In genomic region chr9:122130837-122131236, GRCh38 we compare ENCODE assay signal across 18 cellular contexts. TPM values are rescaled to one million over a fixed set of nuclear protein-coding genes. Genes with fewer than 3 reads are reported as not detected.
DNase-seq lines count a peak whose midpoint lies in the region; ATAC-seq, FAIRE-seq and TF ChIP-seq lines count a peak whose summit lies in the region.
"Had no signal": no experiment of that assay in that cellular context is flagged by ENCODE, and none has a peak within 500 bp of the region (broad histone marks: within the 10 kb centered on the region; RNA-seq: fewer than 3 reads in every experiment).

No MANE protein-coding gene starts in this region.

- H3K27me3 ChIP-seq in NT2/D1 (ENCODE audit: insufficient read depth, insufficient read length) (peaks cover 69% of the 10 kb centered on the region), astrocyte (ENCODE audit: insufficient read depth, low read length) (no peaks in the 10 kb centered on the region), trophoblast cell (ENCODE audit: insufficient read depth, low read length) (peaks cover 2% of the 10 kb centered on the region), SJCRH30 (peaks cover 3% of the 10 kb centered on the region; the same call in 1 of the 2 replicates)

- H3K4me3 ChIP-seq in NT2/D1 (ENCODE audit: insufficient read length, low read depth) (no peak overlapping the region), astrocyte (ENCODE audit: insufficient read depth, low read depth, low read length) (no peak overlapping the region), trophoblast cell (ENCODE audit: low read depth, low read length) (no peak overlapping the region), SJCRH30 (no peak overlapping the region)

- peaks cover 3% of the 10 kb centered on the region for H3K9me3 Mint-ChIP-seq in astrocyte (ENCODE audit: unreplicated experiment)
- H3K9me3 Mint-ChIP-seq: CD4-positive, CD25-positive, alpha-beta regulatory T cell had no signal

- no peak overlapping the region for H4K12ac ChIP-seq in trophoblast cell (ENCODE audit: low read depth, low read length)

- no peak overlapping the region for H3K23ac ChIP-seq in trophoblast cell (ENCODE audit: low read length)

- H2BK5ac ChIP-seq in trophoblast cell (ENCODE audit: low read depth, low read length, poor library complexity): no peak overlapping the region

- no peak overlapping the region for H4K8ac ChIP-seq in trophoblast cell (ENCODE audit: low read depth, low read length)

- FAIRE-seq in astrocyte (lab: Jason Lieb, UNC): no peak
- FAIRE-seq: H54 had no signal

- no peaks in the 10 kb centered on the region for H3K36me3 Mint-ChIP-seq in astrocyte (ENCODE audit: low read depth, unreplicated experiment)
- H3K36me3 Mint-ChIP-seq: CD4-positive, CD25-positive, alpha-beta regulatory T cell had no signal

- H3K4me2 ChIP-seq in astrocyte (ENCODE audit: low read length): no peak overlapping the region
- no peak overlapping the region for H3K4me2 ChIP-seq in trophoblast cell (ENCODE audit: low read length)

- no peak overlapping the region for H3K18ac ChIP-seq in trophoblast cell (ENCODE audit: low read length)

- no peaks in the 10 kb centered on the region for H3K79me1 ChIP-seq in trophoblast cell (ENCODE audit: low read length)

- no peak overlapping the region for H2BK120ac ChIP-seq in trophoblast cell (ENCODE audit: insufficient read depth, low read length, poor library complexity)

- H3K4ac ChIP-seq in trophoblast cell (ENCODE audit: low read depth, low read length): no peak overlapping the region

- H3K36me3 ChIP-seq in NT2/D1 (ENCODE audit: insufficient read depth, insufficient read length, low read length): no peaks in the 10 kb centered on the region
- no peaks in the 10 kb centered on the region for H3K36me3 ChIP-seq in astrocyte (ENCODE audit: insufficient read depth, low read length)
- no peaks in the 10 kb centered on the region for H3K36me3 ChIP-seq in trophoblast cell (ENCODE audit: control insufficient read depth in 1 of 2, insufficient read depth in 2 of 2, low read length in 2 of 2)
- H3K36me3 ChIP-seq in SJCRH30: no peaks in the 10 kb centered on the region

- no peak for TF ChIP-seq CTCF in astrocyte (IDR thresholded peaks at IDR 0.05; ENCODE audit: insufficient read depth, low read depth, low read length)

- peaks cover 14% of the 10 kb centered on the region for H3K4me1 Mint-ChIP-seq in astrocyte (ENCODE audit: low read depth, unreplicated experiment)

- DNase-seq in NT2/D1 (ENCODE audit: low read depth, low spot score) (no peak), astrocyte (ENCODE audit: low read depth) (no peak), islet precursor cell (peak; percentile 33), trophoblast cell (no peak), dedifferentiated amniotic fluid mesenchymal stem cell (ENCODE audit: extremely low spot score) (no peak), SJCRH30 (no peak)
- DNase-seq: CD4-positive, CD25-positive, alpha-beta regulatory T cell; Karpas-422; MV-4-11; NCI-H2029 treated with DMSO at 0.1 percent for 48 hours; NCI-H226; NCI-H510A treated with DMSO at 0.1 percent for 48 hours; NK-92 treated with Interleukin-12 subunit alpha and Interleukin-12 subunit beta, amount 100 ng/mL, for 24 hours had no signal

- peak overlapping the region; percentile 30 for H4K91ac ChIP-seq in trophoblast cell (ENCODE audit: low read depth, low read length)

- no peak overlapping the region for H2BK12ac ChIP-seq in trophoblast cell (ENCODE audit: low read length)

- H3K27ac ChIP-seq in astrocyte (ENCODE audit: low read depth, low read length) (no peak overlapping the region), trophoblast cell (ENCODE audit: low read depth, low read length) (no peak overlapping the region), SJCRH30 (no peak overlapping the region)

- no peak overlapping the region for H2AFZ ChIP-seq in astrocyte (ENCODE audit: low read depth, low read length)
- H2AFZ ChIP-seq in trophoblast cell (ENCODE audit: insufficient read depth, low read length, poor library complexity): no peak overlapping the region

- no CpG with 5 or more reads among the region's 4 CpGs for WGBS in trophoblast cell (ENCODE audit: extremely low coverage, insufficient coverage, insufficient read length)

- H4K20me1 ChIP-seq in astrocyte (ENCODE audit: insufficient read depth, low read length): no peaks in the 10 kb centered on the region

- H3K79me2 ChIP-seq in astrocyte (ENCODE audit: insufficient read depth, low read length) (no peaks in the 10 kb centered on the region), trophoblast cell (ENCODE audit: control insufficient read depth, insufficient read depth, low read length, poor library complexity) (no peaks in the 10 kb centered on the region)

- peak overlapping the region; percentile 29 for H3K9ac ChIP-seq in NT2/D1 (ENCODE audit: insufficient read length, low read depth)
- H3K9ac ChIP-seq in astrocyte (ENCODE audit: low read length): no peak overlapping the region
- H3K9ac ChIP-seq in trophoblast cell (ENCODE audit: low read length): no peak overlapping the region

- no peak for ATAC-seq in GM18868 (IDR thresholded peaks at IDR 0.05; ENCODE audit: unreplicated experiment)
- ATAC-seq: Panc1 had no signal

- peak overlapping the region; percentile 56 for H3K27ac Mint-ChIP-seq in astrocyte (ENCODE audit: unreplicated experiment)

- no peak overlapping the region for H3K14ac ChIP-seq in trophoblast cell (ENCODE audit: low read length)

- H3K27me3 Mint-ChIP-seq in astrocyte (ENCODE audit: low read depth, unreplicated experiment): peaks cover 25% of the 10 kb centered on the region

- H3K9me3 ChIP-seq in NT2/D1 (ENCODE audit: insufficient read depth, low read length): no peaks in the 10 kb centered on the region
- H3K9me3 ChIP-seq in astrocyte (ENCODE audit: insufficient read depth, low read depth, low read length): no peaks in the 10 kb centered on the region
- H3K9me3 ChIP-seq in trophoblast cell (ENCODE audit: insufficient read depth, low read depth, low read length): peaks cover 1% of the 10 kb centered on the region
- no peaks in the 10 kb centered on the region for H3K9me3 ChIP-seq in SJCRH30 (replicated peaks)

- no peak overlapping the region for H3K4me3 Mint-ChIP-seq in astrocyte (ENCODE audit: unreplicated experiment)
- H3K4me3 Mint-ChIP-seq: CD4-positive, CD25-positive, alpha-beta regulatory T cell had no signal

- H3K4me1 ChIP-seq in NT2/D1 (ENCODE audit: insufficient read depth, insufficient read length): peaks cover 40% of the 10 kb centered on the region
- peaks cover 23% of the 10 kb centered on the region for H3K4me1 ChIP-seq in astrocyte (ENCODE audit: insufficient read depth, low read length)
- peaks cover 28 to 50% of the 10 kb centered on the region in 2 experiments for H3K4me1 ChIP-seq in trophoblast cell (ENCODE audit: control insufficient read depth in 1 of 2, insufficient read depth in 2 of 2, low read length in 2 of 2)
- H3K4me1 ChIP-seq in SJCRH30: peaks cover 5% of the 10 kb centered on the region; the same call in 1 of the 2 replicates

- no peak overlapping the region for H2AK5ac ChIP-seq in trophoblast cell (ENCODE audit: low read length)

RNA-seq across cellular contexts. Expression of gene NDUFA8, which starts 28.7 kb away (rescaled TPM):
- 52.3 and 56.4 TPM in 2 replicates for total RNA-seq in astrocyte
- polyA plus RNA-seq in trophoblast cell (2013): 65.5 and 69.1 TPM in 2 replicates
- total RNA-seq in SJCRH30 (2014; rRNA removed; shearing (Covaris generic)): 96.1 and 98.8 TPM in 2 replicates

RNA-seq across cellular contexts. Expression of gene MORN5, which starts 28.9 kb away (rescaled TPM):
- total RNA-seq in astrocyte: not detected in 2 replicates
- not detected in 2 replicates for polyA plus RNA-seq in trophoblast cell (2013)
- not detected in 2 replicates for total RNA-seq in SJCRH30 (2014; rRNA removed; shearing (Covaris generic))
- total RNA-seq: CD4-positive, CD25-positive, alpha-beta regulatory T cell; M059J had no signal
- polyA plus RNA-seq: BJ; CD4-positive, CD25-positive, alpha-beta regulatory T cell had no signal

RNA-seq across cellular contexts. Expression of gene TTLL11, which starts 37.7 kb away (rescaled TPM):
- 6.6 and 6.9 TPM in 2 replicates for total RNA-seq in astrocyte
- 1.0 and 1.1 TPM in 2 replicates for polyA plus RNA-seq in trophoblast cell (2013)
- total RNA-seq in SJCRH30 (2014; rRNA removed; shearing (Covaris generic)): 4.8 and 8.8 TPM in 2 replicates
